Comparison of ENCODE assay signal across 9 cellular contexts in genomic region chr2:20667151-20667530, GRCh38. TPM values are rescaled to one million over a fixed set of nuclear protein-coding genes. Genes with fewer than 3 reads are reported as not detected.
A peak's percentile ranks its signal among the peaks of the same experiment; 100 is the strongest.
DNase-seq lines count a peak whose midpoint lies in the region; ATAC-seq, FAIRE-seq and TF ChIP-seq lines count a peak whose summit lies in the region.
"Had no signal": no experiment of that assay in that cellular context is flagged by ENCODE, and none has a peak within 500 bp of the region (broad histone marks: within the 10 kb centered on the region; RNA-seq: fewer than 3 reads in every experiment).

No MANE protein-coding gene starts in this region.

- H2BK120ac ChIP-seq in mesendoderm (ENCODE audit: low read depth, low read length) = no peak overlapping the region

- ATAC-seq in GM21447 (IDR thresholded peaks at IDR 0.05; ENCODE audit: unreplicated experiment) (peak; percentile 21), GM19324 (IDR thresholded peaks at IDR 0.05; ENCODE audit: low FRiP score, unreplicated experiment) (no peak)

- H3K36me3 ChIP-seq in ACC112 (ENCODE audit: insufficient read depth, low read length) (no peaks in the 10 kb centered on the region), bronchial epithelial cell (ENCODE audit: control insufficient read depth, insufficient read depth, low read length) (no peaks in the 10 kb centered on the region), mesendoderm (ENCODE audit: control insufficient read depth, insufficient read depth, low read length) (no peaks in the 10 kb centered on the region)

- no peak for FAIRE-seq in bronchial epithelial cell (lab: Jason Lieb, UNC)
- FAIRE-seq in HTR-8/SVneo (lab: Jason Lieb, UNC) = no peak

- H4K5ac ChIP-seq in mesendoderm (ENCODE audit: low read length) = no peak overlapping the region

- H3K27me3 ChIP-seq in ACC112 (ENCODE audit: insufficient read depth, low read length) = peaks cover 63% of the 10 kb centered on the region
- H3K27me3 ChIP-seq in bronchial epithelial cell (ENCODE audit: control insufficient read depth, insufficient read depth, low read length) = peaks cover 46% of the 10 kb centered on the region
- peaks cover 81% of the 10 kb centered on the region for H3K27me3 ChIP-seq in mesendoderm (ENCODE audit: insufficient read depth, low read length, poor library complexity)

- peak overlapping the region; percentile 47 for H3K56ac ChIP-seq in mesendoderm (ENCODE audit: low read length)

- WGBS in mesendoderm (ENCODE audit: extremely low coverage, insufficient coverage, low lambda C conversion rate) = no CpG with 5 or more reads among the region's 62 CpGs

- H3K79me2 ChIP-seq in ACC112 (ENCODE audit: control insufficient read depth, insufficient read depth, low read length, unreplicated experiment) (no peaks in the 10 kb centered on the region), mesendoderm (ENCODE audit: control insufficient read depth, insufficient read depth, low read length) (no peaks in the 10 kb centered on the region)

- no peak overlapping the region for H2AK5ac ChIP-seq in mesendoderm (ENCODE audit: low read length)

- H3K4me2 ChIP-seq in mesendoderm (ENCODE audit: low read length) = peak overlapping the region; percentile 64

- H4K8ac ChIP-seq in mesendoderm (ENCODE audit: low read depth, low read length) = no peak overlapping the region

- no peak overlapping the region for H3K23ac ChIP-seq in mesendoderm (ENCODE audit: low read length)

- H3K4me3 ChIP-seq in ACC112 (ENCODE audit: low read depth, low read length) (peak overlapping the region; percentile 65), bronchial epithelial cell (ENCODE audit: low read depth, low read length) (peak overlapping the region; percentile 41), mesendoderm (ENCODE audit: low read length) (no peak overlapping the region)

- H3K9ac ChIP-seq in mesendoderm (ENCODE audit: low read length) = no peak overlapping the region

- H3K18ac ChIP-seq in mesendoderm (ENCODE audit: low read length) = no peak overlapping the region

- no peak for DNase-seq in bronchial epithelial cell (ENCODE audit: low read depth)
- no peak for DNase-seq in mesendoderm
- no peak for DNase-seq in HTR-8/SVneo (ENCODE audit: insufficient read length, low spot score)
- DNase-seq in C1 segment of cervical spinal cord (lab: John Stamatoyannopoulos, UW) = no peak
- no peak for DNase-seq in activated effector memory CD4-positive, alpha-beta T cell treated with Interleukin-2 at 50 U/mL for 16 hours

- H2BK15ac ChIP-seq in mesendoderm (replicated peaks; ENCODE audit: low read depth) = no peak overlapping the region

- no peak for TF ChIP-seq CTCF in bronchial epithelial cell (IDR thresholded peaks at IDR 0.05; ENCODE audit: insufficient read depth, low read length, severe bottlenecking)

- H3K4me1 ChIP-seq in ACC112 (ENCODE audit: control insufficient read depth, insufficient read depth, low read length, unreplicated experiment) (no peaks in the 10 kb centered on the region), mesendoderm (ENCODE audit: control insufficient read depth, low read depth, low read length) (peaks cover 2% of the 10 kb centered on the region)

- no peak overlapping the region for H3K27ac ChIP-seq in ACC112 (ENCODE audit: low read depth, low read length)
- H3K27ac ChIP-seq in mesendoderm (ENCODE audit: low read depth, low read length) = no peak overlapping the region
- H3K27ac ChIP-seq: epithelial cell of prostate had no signal

- no peak overlapping the region for H2BK5ac ChIP-seq in mesendoderm (ENCODE audit: low read length)

- no peaks in the 10 kb centered on the region for H3K79me1 ChIP-seq in mesendoderm (ENCODE audit: low read length)

- H2AFZ ChIP-seq in ACC112 (ENCODE audit: low read length, unreplicated experiment) = no peak overlapping the region

- H3K4ac ChIP-seq in mesendoderm (ENCODE audit: low read depth, low read length) = no peak overlapping the region

RNA-seq across cellular contexts. Expression of gene GDF7, which starts 0.2 kb away (rescaled TPM):
- total RNA-seq in bronchial epithelial cell = under 0.01 and 0.13 TPM in 2 replicates
- 0.03 TPM for polyA plus RNA-seq in mesendoderm (2013, experiment 1 of 2)
- 0.01 TPM for polyA plus RNA-seq in mesendoderm (2013, experiment 2 of 2)

RNA-seq across cellular contexts. Expression of gene HS1BP3, which starts 16.2 kb away (rescaled TPM):
- total RNA-seq in bronchial epithelial cell = 27.6 and 37.8 TPM in 2 replicates
- 4.5 TPM for polyA plus RNA-seq in mesendoderm (2013, experiment 1 of 2)
- 5.0 TPM for polyA plus RNA-seq in mesendoderm (2013, experiment 2 of 2)
